In genomic region chr19:35744335-35744687, GRCh38 we compare ENCODE assay signal across 8 cellular contexts. TPM values are rescaled to one million over a fixed set of nuclear protein-coding genes. Genes with fewer than 3 reads are reported as not detected.
DNase-seq lines count a peak whose midpoint lies in the region; ATAC-seq, FAIRE-seq and TF ChIP-seq lines count a peak whose summit lies in the region.

No MANE protein-coding gene starts in this region.

- peak in 1 of 2 donors; percentile 0 for ATAC-seq in activated T-cell treated with anti-CD3 and anti-CD28 coated beads, Interleukin-2, amount 50 U/mL, for 72 hours (replicated peaks in 1 of 2)
- ATAC-seq in GM12878, result no peak
- ATAC-seq in lung (ENCODE audit: insufficient read depth, low FRiP score), result no peak

- in situ Hi-C loops in GM12878 (cut with MboI), result no loop called here

- peaks cover 4% of the 10 kb centered on the region in 2 experiments; a peak in 1 of 4 replicates for H3K36me3 ChIP-seq in GM12878 (ENCODE audit: control insufficient read depth in 2 of 2, insufficient read depth in 2 of 2, low read length in 1 of 2)
- peaks cover 0 to 4% of the 10 kb centered on the region in 2 donors for H3K36me3 ChIP-seq in lung (ENCODE audit: control insufficient read depth in 2 of 2, insufficient read depth in 2 of 2, low read length in 2 of 2)
- peaks cover 0 to 5% (median 0%) of the 10 kb centered on the region in 3 donors for H3K36me3 ChIP-seq in tibial nerve

- POLR2A ChIA-PET in GM12878 (lab: Charles Lee), result interaction anchor here (0.6 to 7.1 kb wide), 8 partner anchors 13 to 161 kb away, joined by 3 to 91 read pairs (median 10); partner anchors contain the start of genes HSPB6 and PROSER3

- peak overlapping the region; percentile 80 for H3K27ac ChIP-seq in GM12878 (ENCODE audit: control insufficient read depth, insufficient read depth)
- H3K27ac ChIP-seq in lung (ENCODE audit: low read depth in 1 of 2, low read length in 1 of 2), result peak overlapping the region in 1 of 2 donors; percentile 99
- H3K27ac ChIP-seq in tibial nerve, result peak overlapping the region; percentile 99 to 100 (median 100)

- H3K36me3 Mint-ChIP-seq in activated T-cell treated with anti-CD3 and anti-CD28 coated beads, Interleukin-2, amount 50 U/mL, for 72 hours (ENCODE audit: insufficient read depth in 2 of 2), result peaks cover 6 to 12% of the 10 kb centered on the region in 2 donors

- TF ChIP-seq POLR2A in GM12878 (IDR thresholded peaks at IDR 0.05; ENCODE audit: low read depth, low read length) (no peak), tibial nerve (IDR thresholded peaks at IDR 0.05) (no peak)

- TSS peak; percentile 20 for BruUV-seq in GM12878 (replicated peaks; lab: Mats Ljungman, UMichigan)

- H4K20me1 ChIP-seq in GM12878 (ENCODE audit: control insufficient read depth, insufficient read depth), result no peaks in the 10 kb centered on the region

- FAIRE-seq in GM12878 (lab: Jason Lieb, UNC), result no peak

- peaks cover 34% of the 10 kb centered on the region for H3K4me1 ChIP-seq in GM12878 (ENCODE audit: control insufficient read depth, insufficient read depth, low read length)
- H3K4me1 ChIP-seq in lung (ENCODE audit: control insufficient read depth in 2 of 2, insufficient read depth in 2 of 2, low read length in 2 of 2), result peaks cover 0 to 17% of the 10 kb centered on the region in 2 donors
- peaks cover 0 to 60% (median 44%) of the 10 kb centered on the region in 4 donors for H3K4me1 ChIP-seq in tibial nerve

- H3K4me2 ChIP-seq in GM12878 (ENCODE audit: control insufficient read depth, insufficient read depth), result peak overlapping the region; percentile 90

- peak overlapping the region; percentile 91 to 95 for H3K4me3 Mint-ChIP-seq in activated T-cell treated with anti-CD3 and anti-CD28 coated beads, Interleukin-2, amount 50 U/mL, for 72 hours

- no peaks in the 10 kb centered on the region for H3K9me3 Mint-ChIP-seq in activated T-cell treated with anti-CD3 and anti-CD28 coated beads, Interleukin-2, amount 50 U/mL, for 72 hours

- SMC1A ChIA-PET in GM12878 (lab: Charles Lee; ENCODE audit: uncharacterized antibody, unreplicated experiment), result interaction anchor here (1.5 to 2.0 kb wide), 2 partner anchors 31 to 49 kb away, joined by 8 to 14 read pairs; no protein-coding TSS in a partner anchor

- intact Hi-C loops in GM12878 (cut with micrococcal nuclease; ENCODE audit: unreplicated experiment), result loop anchor here (2.0 kb wide), 1 partner anchor 14 kb away; the partner anchor contains the start of gene PROSER3

- no peaks in the 10 kb centered on the region for H3K27me3 Mint-ChIP-seq in activated T-cell treated with anti-CD3 and anti-CD28 coated beads, Interleukin-2, amount 50 U/mL, for 72 hours (ENCODE audit: low read depth)

- H3K9ac ChIP-seq in GM12878 (ENCODE audit: control insufficient read depth, insufficient read depth, low read length), result peak overlapping the region; percentile 36; the same call in 1 of the 2 replicates

- H3K27ac Mint-ChIP-seq in activated T-cell treated with anti-CD3 and anti-CD28 coated beads, Interleukin-2, amount 50 U/mL, for 72 hours, result peak overlapping the region; percentile 95

- TF ChIP-seq EP300 in GM12878 (IDR thresholded peaks at IDR 0.05; ENCODE audit: borderline replicate concordance in 1 of 2, control insufficient read depth in 1 of 2, low read depth in 2 of 2, low read length in 2 of 2) (no peak), tibial nerve (IDR thresholded peaks at IDR 0.05) (no peak)

- H3K9me3 ChIP-seq in GM12878 (replicated peaks; ENCODE audit: control insufficient read depth, insufficient read depth, low read length) (no peaks in the 10 kb centered on the region), lung (ENCODE audit: control insufficient read depth in 2 of 2, insufficient read depth in 1 of 2, low read length in 1 of 2) (no peaks in the 10 kb centered on the region), tibial nerve (no peaks in the 10 kb centered on the region)

- RAD21 ChIA-PET in GM12878 (lab: Charles Lee; ENCODE audit: unreplicated experiment), result interaction anchor here (0.7 to 2.3 kb wide), 5 partner anchors 41 to 187 kb away, joined by 3 to 10 read pairs (median 9); partner anchors contain the start of gene COX6B1

- H3K4me3 ChIP-seq in GM12878 (peak overlapping the region; percentile 85), lung (peak overlapping the region; percentile 46), tibial nerve (peak overlapping the region; percentile 85 to 95 (median 92))

- H2AFZ ChIP-seq in GM12878 (ENCODE audit: control insufficient read depth, low read depth, low read length), result peak overlapping the region; percentile 58

- H3K79me2 ChIP-seq in GM12878 (ENCODE audit: control insufficient read depth, insufficient read depth, low read length), result peaks cover 32% of the 10 kb centered on the region

- TF ChIP-seq CTCF in GM12878 (IDR thresholded peaks at IDR 0.05 in 2 of 3, conservative IDR thresholded peaks at IDR 0.05 in 1 of 3; ENCODE audit: control insufficient read depth in 2 of 3, extremely low read depth in 1 of 3, insufficient read depth in 1 of 3, low read depth in 3 of 3, low read length in 3 of 3) (no peak), lung (IDR thresholded peaks at IDR 0.05; ENCODE audit: control extremely low read depth, extremely low read depth) (no peak), tibial nerve (IDR thresholded peaks at IDR 0.05) (no peak)

- no peak for DNase-seq in activated T-cell treated with anti-CD3 and anti-CD28 coated beads, Interleukin-2, amount 50 U/mL, for 72 hours
- DNase-seq in activated T-cell treated with anti-CD3 and anti-CD28 coated beads, Interleukin-2, amount 50 U/mL, for 1 hour, result no peak
- DNase-seq in GM12878 (ENCODE audit: low read depth, low spot score) (no peak), lung (ENCODE audit: low spot score) (no peak), tibial nerve (ENCODE audit: low spot score in 2 of 2) (no peak), NCI-H2029 (lab: John Stamatoyannopoulos, UW) (no peak), NCI-H2107 treated with DMSO at 0.1 percent for 48 hours (lab: John Stamatoyannopoulos, UW; ENCODE audit: unreplicated experiment) (no peak)
- no peak for DNase-seq in activated effector memory CD4-positive, alpha-beta T cell treated with anti-CD3 and anti-CD28 coated beads, Interleukin-2, amount 50 U/mL, for 16 hours

- CTCF ChIA-PET in GM12878 (lab: Yijun Ruan, JAX), result interaction anchor here (0.7 to 4.3 kb wide), 4 partner anchors 30 to 179 kb away, joined by 3 to 18 read pairs (median 13); no protein-coding TSS in a partner anchor

- WGBS in GM12878 (ENCODE audit: insufficient coverage, insufficient replicate concordance, low lambda C conversion rate, missing lambda C conversion rate), result 27% methylated on average over 8 of the region's 8 CpGs
- 58 to 59% methylated on average over 8 of the region's 8 CpGs for WGBS in lung, 2 donors
- 47 to 61% methylated on average over 8 of the region's 8 CpGs for WGBS in tibial nerve, 2 donors

- H3K27me3 ChIP-seq in GM12878 (replicated peaks in 1 of 2; ENCODE audit: control insufficient read depth in 2 of 2, insufficient read depth in 2 of 2, low read length in 1 of 2) (no peaks in the 10 kb centered on the region), lung (ENCODE audit: control insufficient read depth, insufficient read depth) (no peaks in the 10 kb centered on the region), tibial nerve (no peaks in the 10 kb centered on the region)

- peaks cover 56% of the 10 kb centered on the region for H3K4me1 Mint-ChIP-seq in activated T-cell treated with anti-CD3 and anti-CD28 coated beads, Interleukin-2, amount 50 U/mL, for 72 hours (ENCODE audit: low read depth)

- no peak for TF ChIP-seq RAD21 in GM12878 (IDR thresholded peaks at IDR 0.05; ENCODE audit: insufficient read depth, low read depth, low read length)

RNA-seq across cellular contexts. Expression of gene U2AF1L4, which starts 0.9 kb away (rescaled TPM):
- total RNA-seq in activated T-cell treated with anti-CD3 and anti-CD28 coated beads, Interleukin-2, amount 50 U/mL, for 72 hours, result 10 to 100 TPM; 71.0 to 83.6 TPM
- total RNA-seq in GM12878 (2013; cell fraction: nucleolus; rRNA removed), result 13.8 and 17.3 TPM in 2 replicates
- total RNA-seq in GM12878 (2014; rRNA removed) (9.4 and 14.0 TPM in 2 replicates), GM12878 (2014; rRNA removed; fragmentation: Illumina TruSeq; extraction: Trizol) (7.9 and 9.3 TPM in 2 replicates), GM12878 (2021) (13.0 and 16.4 TPM in 2 replicates), lung (10 to 100 TPM; 14.0 to 21.6 TPM), tibial nerve (10 to 100 TPM; 17.8 to 51.1 (median 43.2) TPM)
- polyA plus RNA-seq in GM12878 (2011; ENCODE audit: low read depth), result 14.2 TPM
- polyA plus RNA-seq in GM12878 (2011; rRNA removed) (11.8 and 16.2 TPM in 2 replicates), GM12878 (2014; fragmentation: Illumina TruSeq; extraction: Trizol) (9.6 and 13.4 TPM in 2 replicates), GM12878 (2014; fragmentation: Nextera tagmentation; extraction: Ambion mirVana) (10 to 100 TPM in 1 of 2 experiments, 1 to 10 TPM in 1; 9.6 to 13.7 TPM), GM12878 (2014; rRNA removed) (21.6 and 22.1 TPM in 2 replicates), GM12878 (2016; fragmentation: Nextera tagmentation; extraction: Ambion mirVana) (10 to 100 TPM; 17.1 to 17.4 TPM), lung (10 to 100 TPM; 13.0 to 25.5 TPM)
- 20.8 and 27.3 TPM in 2 replicates for polyA plus RNA-seq in GM12878 (2011; cell fraction: cytosol; rRNA removed)
- polyA plus RNA-seq in GM12878 (2011; cell fraction: nucleus; rRNA removed), result 93.8 and 102 TPM in 2 replicates
- polyA plus RNA-seq in GM12878 (2012), result 18.6 and 26.0 TPM in 2 replicates
- 12.8 and 16.6 TPM in 2 replicates for polyA minus RNA-seq in GM12878 (2011; rRNA and poly(A)+ RNA removed)
- polyA minus RNA-seq in GM12878 (2011; cell fraction: cytosol; rRNA and poly(A)+ RNA removed), result 8.8 and 10.0 TPM in 2 replicates
- 14.4 and 23.5 TPM in 2 replicates for polyA minus RNA-seq in GM12878 (2011; cell fraction: nucleus; rRNA and poly(A)+ RNA removed)

RNA-seq across cellular contexts. Expression of gene PSENEN, which starts 1.1 kb away (rescaled TPM):
- 10 to 100 TPM; 50.7 to 53.7 TPM for total RNA-seq in activated T-cell treated with anti-CD3 and anti-CD28 coated beads, Interleukin-2, amount 50 U/mL, for 72 hours
- total RNA-seq in GM12878 (2013; cell fraction: nucleolus; rRNA removed), result 2.8 and 4.2 TPM in 2 replicates
- total RNA-seq in GM12878 (2014; rRNA removed) (37.8 and 39.4 TPM in 2 replicates), GM12878 (2014; rRNA removed; fragmentation: Illumina TruSeq; extraction: Trizol) (34.3 and 34.7 TPM in 2 replicates), GM12878 (2021) (35.6 and 42.9 TPM in 2 replicates), lung (100 to 1,000 TPM in 1 of 2 donors, 10 to 100 TPM in 1; 36.8 to 129 TPM), tibial nerve (10 to 100 TPM; 33.1 to 46.7 (median 40.3) TPM)
- 6.0 TPM for polyA plus RNA-seq in GM12878 (2011; ENCODE audit: low read depth)
- polyA plus RNA-seq in GM12878 (2011; rRNA removed) (10.5 and 14.4 TPM in 2 replicates), GM12878 (2014; fragmentation: Illumina TruSeq; extraction: Trizol) (29.9 and 35.1 TPM in 2 replicates), GM12878 (2014; fragmentation: Nextera tagmentation; extraction: Ambion mirVana) (100 to 1,000 TPM; 143 to 178 TPM), GM12878 (2014; rRNA removed) (32.3 and 44.0 TPM in 2 replicates), GM12878 (2016; fragmentation: Nextera tagmentation; extraction: Ambion mirVana) (10 to 100 TPM; 62.6 to 66.7 TPM), lung (100 to 1,000 TPM in 1 of 2 donors, 10 to 100 TPM in 1; 84.2 to 196 TPM)
- polyA plus RNA-seq in GM12878 (2011; cell fraction: cytosol; rRNA removed), result 23.6 and 28.8 TPM in 2 replicates
- polyA plus RNA-seq in GM12878 (2011; cell fraction: nucleus; rRNA removed), result 14.0 and 17.6 TPM in 2 replicates
- 35.0 and 36.0 TPM in 2 replicates for polyA plus RNA-seq in GM12878 (2012)
- 9.1 and 21.3 TPM in 2 replicates for polyA minus RNA-seq in GM12878 (2011; rRNA and poly(A)+ RNA removed)
- 4.5 and 4.8 TPM in 2 replicates for polyA minus RNA-seq in GM12878 (2011; cell fraction: cytosol; rRNA and poly(A)+ RNA removed)
- 3.5 and 3.9 TPM in 2 replicates for polyA minus RNA-seq in GM12878 (2011; cell fraction: nucleus; rRNA and poly(A)+ RNA removed)

RNA-seq across cellular contexts. Expression of gene IGFLR1, which starts 2.1 kb away (rescaled TPM):
- total RNA-seq in activated T-cell treated with anti-CD3 and anti-CD28 coated beads, Interleukin-2, amount 50 U/mL, for 72 hours, result 100 to 1,000 TPM; 253 to 274 TPM
- 16.2 and 19.9 TPM in 2 replicates for total RNA-seq in GM12878 (2013; cell fraction: nucleolus; rRNA removed)
- 27.2 and 28.7 TPM in 2 replicates for total RNA-seq in GM12878 (2014; rRNA removed)
- 8.3 and 9.1 TPM in 2 replicates for total RNA-seq in GM12878 (2014; rRNA removed; fragmentation: Illumina TruSeq; extraction: Trizol)
- total RNA-seq in GM12878 (2021), result 35.3 and 41.7 TPM in 2 replicates
- polyA plus RNA-seq in GM12878 (2011; ENCODE audit: low read depth), result 11.1 TPM
- 10.1 and 22.4 TPM in 2 replicates for polyA plus RNA-seq in GM12878 (2011; rRNA removed)
- 46.7 and 55.5 TPM in 2 replicates for polyA plus RNA-seq in GM12878 (2011; cell fraction: cytosol; rRNA removed)
- 75.6 and 89.2 TPM in 2 replicates for polyA plus RNA-seq in GM12878 (2011; cell fraction: nucleus; rRNA removed)
- polyA plus RNA-seq in GM12878 (2012), result 30.0 and 41.7 TPM in 2 replicates
- polyA plus RNA-seq in GM12878 (2014; fragmentation: Illumina TruSeq; extraction: Trizol), result 5.9 and 8.7 TPM in 2 replicates
- 10 to 100 TPM in 1 of 2 experiments, 1 to 10 TPM in 1; 2.5 to 11.9 TPM for polyA plus RNA-seq in GM12878 (2014; fragmentation: Nextera tagmentation; extraction: Ambion mirVana)
- 39.9 and 47.9 TPM in 2 replicates for polyA plus RNA-seq in GM12878 (2014; rRNA removed)
- polyA plus RNA-seq in GM12878 (2016; fragmentation: Nextera tagmentation; extraction: Ambion mirVana), result 10 to 100 TPM; 36.4 to 36.8 TPM
- 7.2 and 17.9 TPM in 2 replicates for polyA minus RNA-seq in GM12878 (2011; rRNA and poly(A)+ RNA removed)
- polyA minus RNA-seq in GM12878 (2011; cell fraction: cytosol; rRNA and poly(A)+ RNA removed), result 9.4 and 12.4 TPM in 2 replicates
- polyA minus RNA-seq in GM12878 (2011; cell fraction: nucleus; rRNA and poly(A)+ RNA removed), result 11.1 and 12.0 TPM in 2 replicates
- total RNA-seq in lung, result 10 to 100 TPM in 1 of 2 donors, 1 to 10 TPM in 1; 3.8 to 32.3 TPM
- 10 to 100 TPM; 19.6 to 72.5 TPM for polyA plus RNA-seq in lung
- total RNA-seq in tibial nerve, result 10 to 100 TPM in 2 of 4 donors, 1 to 10 TPM in 2; 4.8 to 25.5 (median 10.7) TPM

RNA-seq across cellular contexts. Expression of gene LIN37, which starts 4.1 kb away (rescaled TPM):
- 10 to 100 TPM; 11.4 to 14.3 TPM for total RNA-seq in activated T-cell treated with anti-CD3 and anti-CD28 coated beads, Interleukin-2, amount 50 U/mL, for 72 hours
- 7.8 and 11.3 TPM in 2 replicates for total RNA-seq in GM12878 (2013; cell fraction: nucleolus; rRNA removed)
- 6.0 and 6.9 TPM in 2 replicates for total RNA-seq in GM12878 (2014; rRNA removed)
- total RNA-seq in GM12878 (2014; rRNA removed; fragmentation: Illumina TruSeq; extraction: Trizol), result 7.4 and 10.9 TPM in 2 replicates
- 6.8 and 7.4 TPM in 2 replicates for total RNA-seq in GM12878 (2021)
- 4.2 TPM for polyA plus RNA-seq in GM12878 (2011; ENCODE audit: low read depth)
- 4.0 and 5.1 TPM in 2 replicates for polyA plus RNA-seq in GM12878 (2011; rRNA removed)
- polyA plus RNA-seq in GM12878 (2011; cell fraction: cytosol; rRNA removed), result 8.5 and 11.6 TPM in 2 replicates
- 25.4 and 28.5 TPM in 2 replicates for polyA plus RNA-seq in GM12878 (2011; cell fraction: nucleus; rRNA removed)
- polyA plus RNA-seq in GM12878 (2012), result 11.8 and 13.9 TPM in 2 replicates
- 2.8 and 8.2 TPM in 2 replicates for polyA plus RNA-seq in GM12878 (2014; fragmentation: Illumina TruSeq; extraction: Trizol)
- polyA plus RNA-seq in GM12878 (2014; fragmentation: Nextera tagmentation; extraction: Ambion mirVana), result 1 to 10 TPM in 1 of 2 experiments, under 1 TPM in 1; 0.69 to 3.3 TPM
- 7.7 and 11.2 TPM in 2 replicates for polyA plus RNA-seq in GM12878 (2014; rRNA removed)
- polyA plus RNA-seq in GM12878 (2016; fragmentation: Nextera tagmentation; extraction: Ambion mirVana), result 10 to 100 TPM; 10.1 to 11.9 TPM
- 6.6 and 7.2 TPM in 2 replicates for polyA minus RNA-seq in GM12878 (2011; rRNA and poly(A)+ RNA removed)
- 10.7 and 14.1 TPM in 2 replicates for polyA minus RNA-seq in GM12878 (2011; cell fraction: cytosol; rRNA and poly(A)+ RNA removed)
- polyA minus RNA-seq in GM12878 (2011; cell fraction: nucleus; rRNA and poly(A)+ RNA removed), result 7.6 and 9.2 TPM in 2 replicates
- total RNA-seq in lung, result 10 to 100 TPM in 1 of 2 donors, 1 to 10 TPM in 1; 4.4 to 11.4 TPM
- 10 to 100 TPM; 16.2 TPM for polyA plus RNA-seq in lung
- 10 to 100 TPM; 18.1 to 32.7 (median 20.6) TPM for total RNA-seq in tibial nerve

RNA-seq across cellular contexts. Expression of gene HSPB6, which starts 12.5 kb away (rescaled TPM):
- 1 to 10 TPM; 1.4 to 2.4 TPM for total RNA-seq in activated T-cell treated with anti-CD3 and anti-CD28 coated beads, Interleukin-2, amount 50 U/mL, for 72 hours
- total RNA-seq in GM12878 (2013; cell fraction: nucleolus; rRNA removed), result 0.52 TPM in 1 of 2 replicates, not detected in the other
- total RNA-seq in GM12878 (2014; rRNA removed) (not detected in 2 replicates), GM12878 (2014; rRNA removed; fragmentation: Illumina TruSeq; extraction: Trizol) (not detected in 2 replicates), GM12878 (2021) (0.51 and 1.6 TPM in 2 replicates), lung (10 to 100 TPM; 13.2 to 44.8 TPM), tibial nerve (100 to 1,000 TPM in 3 of 4 donors, 10 to 100 TPM in 1; 85.2 to 190 (median 124) TPM)
- not detected for polyA plus RNA-seq in GM12878 (2011; ENCODE audit: low read depth)
- polyA plus RNA-seq in GM12878 (2011; rRNA removed) (0.12 and 0.20 TPM in 2 replicates), GM12878 (2014; fragmentation: Illumina TruSeq; extraction: Trizol) (0.13 and 0.16 TPM in 2 replicates), GM12878 (2014; fragmentation: Nextera tagmentation; extraction: Ambion mirVana) (not detected), GM12878 (2014; rRNA removed) (0.09 TPM in 1 of 2 replicates, not detected in the other), GM12878 (2016; fragmentation: Nextera tagmentation; extraction: Ambion mirVana) (under 1 TPM; 0.52 TPM), lung (10 to 100 TPM; 22.5 to 26.4 TPM)
- polyA plus RNA-seq in GM12878 (2011; cell fraction: cytosol; rRNA removed), result 0.15 and 0.28 TPM in 2 replicates
- polyA plus RNA-seq in GM12878 (2011; cell fraction: nucleus; rRNA removed), result 0.60 and 1.5 TPM in 2 replicates
- polyA plus RNA-seq in GM12878 (2012), result 0.10 and 0.20 TPM in 2 replicates
- not detected in 2 replicates for polyA minus RNA-seq in GM12878 (2011; rRNA and poly(A)+ RNA removed)
- polyA minus RNA-seq in GM12878 (2011; cell fraction: cytosol; rRNA and poly(A)+ RNA removed), result 0.80 TPM in 1 of 2 replicates, not detected in the other
- 0.36 and 0.77 TPM in 2 replicates for polyA minus RNA-seq in GM12878 (2011; cell fraction: nucleus; rRNA and poly(A)+ RNA removed)

Comparison
In these comparisons a context has a peak if more than half of its experiments do, and no peak if none do; other contexts are left out.
1. RNA of gene IGFLR1, which starts 2.1 kb away (total RNA-seq): 253 to 274 TPM in activated T-cell treated with anti-CD3 and anti-CD28 coated beads, Interleukin-2, amount 50 U/mL, for 72 hours; 3.8 to 32.3 TPM in lung, 8.3 to 41.7 TPM in GM12878 and 4.8 to 25.5 TPM in tibial nerve; every median in the first group is over 4 times any median in the second.
2. Peak in every context shown above with its lines, with median percentiles within 50 percentile points of each other: H3K4me3 ChIP-seq.